In genomic region chr6:141326925-141327324, GRCh38 we compare ENCODE assay signal across 10 cellular contexts.
A peak's percentile ranks its signal among the peaks of the same experiment; 100 is the strongest.
DNase-seq lines count a peak whose midpoint lies in the region; ATAC-seq and TF ChIP-seq lines count a peak whose summit lies in the region.
"Had no signal": no experiment of that assay in that cellular context is flagged by ENCODE, and none has a peak within 500 bp of the region (broad histone marks: within the 10 kb centered on the region; RNA-seq: fewer than 3 reads in every experiment).

No MANE protein-coding gene starts in this region.

- H3K9me3 ChIP-seq in PC-9 (ENCODE audit: insufficient read depth, low read depth): peaks cover 8% of the 10 kb centered on the region

- peak overlapping the region; percentile 34; the same call in 1 of the 2 replicates for H3K4me3 ChIP-seq in PC-9
- H3K4me3 ChIP-seq: body of pancreas, K562 had no signal

- no peak for DNase-seq in PC-9
- peak; percentile 15 for DNase-seq in dermis blood vessel endothelial cell
- DNase-seq in sciatic nerve (ENCODE audit: low spot score): no peak
- no peak for DNase-seq in NCI-H524 (lab: John Stamatoyannopoulos, UW)
- DNase-seq in left colon: no peak
- DNase-seq: NCI-H2107 had no signal

- no peaks in the 10 kb centered on the region for H4K20me1 ChIP-seq in PC-9 (ENCODE audit: insufficient read depth)

- POLR2A ChIA-PET in PC-9 (lab: Charles Lee; ENCODE audit: unreplicated experiment): no interaction called here

- no peak for TF ChIP-seq CTCF in PC-9 (conservative IDR thresholded peaks at IDR 0.05)

- no peaks in the 10 kb centered on the region for H3K36me3 ChIP-seq in PC-9 (ENCODE audit: low read depth)

- peaks cover 7% of the 10 kb centered on the region; the same call in 1 of the 2 replicates for H3F3A ChIP-seq in PC-9 (ENCODE audit: insufficient read depth, low read depth)

- peak overlapping the region; percentile 72 for H3K4me2 ChIP-seq in PC-9

- TSS peak; percentile 65 for BruUV-seq in PC-9 (replicated peaks; lab: Mats Ljungman, UMichigan)

- ATAC-seq in GM18867 (IDR thresholded peaks at IDR 0.05; ENCODE audit: unreplicated experiment) (peak; percentile 15), sciatic nerve (peak; percentile 34), HG02571 (IDR thresholded peaks at IDR 0.05; ENCODE audit: unreplicated experiment) (no peak), left colon (no peak)
- ATAC-seq: K562 had no signal

- CTCF ChIA-PET in PC-9 (lab: Charles Lee): no interaction called here

- no peaks in the 10 kb centered on the region for H3K79me2 ChIP-seq in PC-9 (ENCODE audit: low read depth)

- peak overlapping the region; percentile 83 for H3K27ac ChIP-seq in PC-9
- H3K27ac ChIP-seq: body of pancreas had no signal

- no peak overlapping the region for H2AFZ ChIP-seq in PC-9

- peaks cover 7% of the 10 kb centered on the region for H3K4me1 ChIP-seq in PC-9 (replicated peaks; ENCODE audit: insufficient read depth)
- H3K4me1 ChIP-seq: body of pancreas had no signal

- intact Hi-C loops in PC-9 (cut with micrococcal nuclease; ENCODE audit: unreplicated experiment) (loop anchor here (2.0 kb wide), 1 partner anchor 226 kb away; no protein-coding TSS in a partner anchor), sciatic nerve (cut with DNase I) (no loop called here), left colon (cut with DNase I, micrococcal nuclease) (no loop called here)

- no peaks in the 10 kb centered on the region for H3K9me2 ChIP-seq in PC-9 (ENCODE audit: insufficient read depth)

- H3K27me3 ChIP-seq in PC-9 (ENCODE audit: insufficient read depth, low read depth): no peaks in the 10 kb centered on the region
- H3K27me3 ChIP-seq: body of pancreas had no signal

Comparison
In these comparisons a context has a peak if more than half of its experiments do, and no peak if none do; other contexts are left out.
1. ATAC-seq: peak in GM18867 (single experiment) and sciatic nerve (single experiment); none in HG02571 (single experiment) and left colon (single experiment).